9 cellular contexts compared by ENCODE assay signal in genomic region chr6:160347259-160348208, GRCh38. TPM values are rescaled to one million over a fixed set of nuclear protein-coding genes. Genes with fewer than 3 reads are reported as not detected.
A peak's percentile ranks its signal among the peaks of the same experiment; 100 is the strongest.
DNase-seq lines count a peak whose midpoint lies in the region; ATAC-seq and TF ChIP-seq lines count a peak whose summit lies in the region.
"Had no signal": no experiment of that assay in that cellular context is flagged by ENCODE, and none has a peak within 500 bp of the region (broad histone marks: within the 10 kb centered on the region; RNA-seq: fewer than 3 reads in every experiment).

No MANE protein-coding gene starts in this region.

- H3K27me3 ChIP-seq in Panc1 (ENCODE audit: control insufficient read depth, insufficient read depth, low read length) (peaks cover 33% of the 10 kb centered on the region), A673 (replicated peaks; ENCODE audit: insufficient read depth, low read depth, low read length, poor library complexity) (peaks cover 89% of the 10 kb centered on the region), osteoblast (ENCODE audit: insufficient read depth, low read length) (peaks cover 26% of the 10 kb centered on the region)

- peaks cover 4% of the 10 kb centered on the region for H3K4me1 Mint-ChIP-seq in endothelial cell (ENCODE audit: unreplicated experiment)
- peaks cover 8% of the 10 kb centered on the region for H3K4me1 Mint-ChIP-seq in stimulated activated effector memory CD8-positive, alpha-beta T cell treated with anti-CD3 and anti-CD28 coated beads, Interleukin-12 subunit alpha, Interleukin-12 subunit beta, amount 100 ng/mL, for 72 hours
- peaks cover 6% of the 10 kb centered on the region for H3K4me1 Mint-ChIP-seq in activated T-cell treated with anti-CD3 and anti-CD28 coated beads, Interleukin-2, amount 50 U/mL, for 24 hours (ENCODE audit: low read depth)

- POLR2A ChIA-PET in Panc1 (lab: Charles Lee), result no interaction called here
- POLR2A ChIA-PET in A673 (lab: Charles Lee; ENCODE audit: low non-redundant PET), result no interaction called here

- in situ Hi-C loops in Panc1 (cut with HindIII; ENCODE audit: low pct_unique_long_range_greater_than_20kb, low sequenced_read_pairs), result no loop called here

- H3K9me3 Mint-ChIP-seq in endothelial cell (ENCODE audit: unreplicated experiment), result no peaks in the 10 kb centered on the region
- H3K9me3 Mint-ChIP-seq in stimulated activated effector memory CD8-positive, alpha-beta T cell treated with anti-CD3 and anti-CD28 coated beads, Interleukin-12 subunit alpha, Interleukin-12 subunit beta, amount 100 ng/mL, for 72 hours, result no peaks in the 10 kb centered on the region
- no peaks in the 10 kb centered on the region for H3K9me3 Mint-ChIP-seq in activated T-cell treated with anti-CD3 and anti-CD28 coated beads, Interleukin-2, amount 50 U/mL, for 24 hours
- H3K9me3 Mint-ChIP-seq: activated T-cell treated with anti-CD3 and anti-CD28 coated beads, Interleukin-2, amount 50 U/mL, for 4 hours had no signal

- H2AFZ ChIP-seq in osteoblast (ENCODE audit: low read length), result no peak overlapping the region

- WGBS in lower leg skin, 2 donors, result 70 to 72% methylated on average over 46 to 49 of the region's 72 CpGs

- TF ChIP-seq POLR2A in lower leg skin (IDR thresholded peaks at IDR 0.05), result no peak

- peak overlapping the region; percentile 45 for H3K4me3 Mint-ChIP-seq in endothelial cell (ENCODE audit: unreplicated experiment)
- peak overlapping the region; percentile 30 for H3K4me3 Mint-ChIP-seq in stimulated activated effector memory CD8-positive, alpha-beta T cell treated with anti-CD3 and anti-CD28 coated beads, Interleukin-12 subunit alpha, Interleukin-12 subunit beta, amount 100 ng/mL, for 72 hours
- H3K4me3 Mint-ChIP-seq in activated T-cell treated with anti-CD3 and anti-CD28 coated beads, Interleukin-2, amount 50 U/mL, for 24 hours, result no peak overlapping the region
- H3K4me3 Mint-ChIP-seq: activated T-cell treated with anti-CD3 and anti-CD28 coated beads, Interleukin-2, amount 50 U/mL, for 4 hours had no signal

- H3K9me3 ChIP-seq in Panc1 (ENCODE audit: control insufficient read depth, insufficient read depth, low read depth, low read length) (no peaks in the 10 kb centered on the region), A673 (ENCODE audit: low read depth, low read length, poor library complexity, severe bottlenecking) (no peaks in the 10 kb centered on the region), osteoblast (ENCODE audit: low read depth, low read length) (no peaks in the 10 kb centered on the region)

- peaks cover 16% of the 10 kb centered on the region for H3K27me3 Mint-ChIP-seq in endothelial cell (ENCODE audit: unreplicated experiment)
- peaks cover 48% of the 10 kb centered on the region for H3K27me3 Mint-ChIP-seq in activated T-cell treated with anti-CD3 and anti-CD28 coated beads, Interleukin-2, amount 50 U/mL, for 24 hours

- no peaks in the 10 kb centered on the region for H4K20me1 ChIP-seq in osteoblast (ENCODE audit: insufficient read depth, low read length)

- H3K27ac Mint-ChIP-seq in endothelial cell (ENCODE audit: unreplicated experiment), result no peak overlapping the region
- H3K27ac Mint-ChIP-seq in stimulated activated effector memory CD8-positive, alpha-beta T cell treated with anti-CD3 and anti-CD28 coated beads, Interleukin-12 subunit alpha, Interleukin-12 subunit beta, amount 100 ng/mL, for 72 hours, result no peak overlapping the region
- H3K27ac Mint-ChIP-seq in activated T-cell treated with anti-CD3 and anti-CD28 coated beads, Interleukin-2, amount 50 U/mL, for 24 hours, result no peak overlapping the region

- CTCF ChIA-PET in Panc1 (lab: Charles Lee), result no interaction called here
- CTCF ChIA-PET in A673 (lab: Charles Lee), result no interaction called here

- no peaks in the 10 kb centered on the region for H3K79me2 ChIP-seq in osteoblast (ENCODE audit: insufficient read depth, low read length)

- no peak overlapping the region for H3K4me3 ChIP-seq in Panc1 (ENCODE audit: low read depth in 2 of 2, low read length in 2 of 2)
- peak overlapping the region; percentile 45 for H3K4me3 ChIP-seq in lower leg skin (ENCODE audit: low read depth, poor library complexity, severe bottlenecking)
- no peak overlapping the region for H3K4me3 ChIP-seq in A673 (ENCODE audit: low read depth, low read length, poor library complexity, severe bottlenecking)
- H3K4me3 ChIP-seq in osteoblast (ENCODE audit: insufficient read depth, low read length), result no peak overlapping the region

- no peak overlapping the region for H3K27ac ChIP-seq in Panc1 (ENCODE audit: low read length)
- H3K27ac ChIP-seq in A673 (ENCODE audit: low read depth, low read length, poor library complexity, severe bottlenecking), result no peak overlapping the region
- H3K27ac ChIP-seq in osteoblast (ENCODE audit: low read depth, low read length), result no peak overlapping the region

- BruUV-seq in Panc1 (replicated peaks; lab: Mats Ljungman, UMichigan), result no TSS peak
- no TSS peak for BruUV-seq in A673 (replicated peaks; lab: Mats Ljungman, UMichigan)

- peaks cover 6% of the 10 kb centered on the region for H3K36me3 Mint-ChIP-seq in endothelial cell (ENCODE audit: low read depth, unreplicated experiment)
- H3K36me3 Mint-ChIP-seq in stimulated activated effector memory CD8-positive, alpha-beta T cell treated with anti-CD3 and anti-CD28 coated beads, Interleukin-12 subunit alpha, Interleukin-12 subunit beta, amount 100 ng/mL, for 72 hours, result no peaks in the 10 kb centered on the region
- H3K36me3 Mint-ChIP-seq in activated T-cell treated with anti-CD3 and anti-CD28 coated beads, Interleukin-2, amount 50 U/mL, for 24 hours (ENCODE audit: low read depth), result no peaks in the 10 kb centered on the region

- ATAC-seq in Panc1, result peak; percentile 66
- ATAC-seq in stimulated activated effector memory CD8-positive, alpha-beta T cell treated with anti-CD3 and anti-CD28 coated beads, Interleukin-12 subunit alpha, Interleukin-12 subunit beta, amount 100 ng/mL, for 72 hours, result peak; percentile 11

- H3K4me1 ChIP-seq in Panc1 (ENCODE audit: control insufficient read depth, insufficient read depth, low read length), result no peaks in the 10 kb centered on the region
- no peaks in the 10 kb centered on the region for H3K4me1 ChIP-seq in A673 (ENCODE audit: insufficient read depth, low read length, poor library complexity, severe bottlenecking)
- H3K4me1 ChIP-seq in osteoblast (ENCODE audit: insufficient read depth, low read length), result no peaks in the 10 kb centered on the region

- TF ChIP-seq CTCF in Panc1 (IDR thresholded peaks at IDR 0.05) (no peak), endothelial cell (IDR thresholded peaks at IDR 0.05; ENCODE audit: unreplicated experiment) (no peak), lower leg skin (IDR thresholded peaks at IDR 0.05) (no peak), A673 (conservative IDR thresholded peaks at IDR 0.05; ENCODE audit: low read depth, low read length) (no peak), osteoblast (IDR thresholded peaks at IDR 0.05; ENCODE audit: extremely low read depth, low read depth, low read length) (no peak)

- H3K36me3 ChIP-seq in Panc1 (ENCODE audit: control insufficient read depth, insufficient read depth, low read length), result no peaks in the 10 kb centered on the region
- no peaks in the 10 kb centered on the region for H3K36me3 ChIP-seq in A673 (ENCODE audit: insufficient read depth, low read length, poor library complexity, severe bottlenecking)
- H3K36me3 ChIP-seq in osteoblast (ENCODE audit: insufficient read depth, low read length), result no peaks in the 10 kb centered on the region

- DNase-seq in Panc1 (ENCODE audit: low read depth, low spot score) (no peak), endothelial cell (ENCODE audit: low spot score) (peak; percentile 9), lower leg skin (ENCODE audit: low spot score in 2 of 2) (no peak), A673 (ENCODE audit: low spot score) (no peak), osteoblast (ENCODE audit: insufficient read length, low spot score, missing footprints) (no peak), NAMALWA (ENCODE audit: low spot score) (no peak)
- no peak for DNase-seq in stimulated activated effector memory CD8-positive, alpha-beta T cell treated with anti-CD3 and anti-CD28 coated beads, Interleukin-12 subunit alpha, Interleukin-12 subunit beta, amount 100 ng/mL, for 72 hours (ENCODE audit: low spot score in 2 of 2)
- DNase-seq in activated T-cell treated with anti-CD3 and anti-CD28 coated beads, Interleukin-2, amount 50 U/mL, for 24 hours, result no peak
- DNase-seq: activated T-cell treated with anti-CD3 and anti-CD28 coated beads, Interleukin-2, amount 50 U/mL, for 4 hours had no signal

- no peak overlapping the region for H3K4me2 ChIP-seq in osteoblast (ENCODE audit: insufficient read depth, low read length)

- intact Hi-C loops in Panc1 (cut with micrococcal nuclease; ENCODE audit: unreplicated experiment), result no loop called here
- intact Hi-C loops in lower leg skin (cut with DNase I; ENCODE audit: low total_unique reads), result no loop called here
- intact Hi-C loops in A673 (cut with micrococcal nuclease; ENCODE audit: unreplicated experiment), result no loop called here

RNA-seq across cellular contexts. Expression of gene SLC22A3, which starts 0.6 kb away (rescaled TPM):
- total RNA-seq in Panc1 (2021; ENCODE audit: unreplicated experiment) (not detected), endothelial cell (ENCODE audit: unreplicated experiment) (0.18 TPM), lower leg skin (10 to 100 TPM; 10.4 to 15.7 (median 12.3) TPM), A673 (2021) (not detected in 2 replicates), osteoblast (18.9 and 22.1 TPM in 2 replicates)
- not detected for polyA plus RNA-seq in Panc1 (2012; ENCODE audit: insufficient read length)
